ENCODE assay signal across 1 cellular context in the genomic region with DNA sequence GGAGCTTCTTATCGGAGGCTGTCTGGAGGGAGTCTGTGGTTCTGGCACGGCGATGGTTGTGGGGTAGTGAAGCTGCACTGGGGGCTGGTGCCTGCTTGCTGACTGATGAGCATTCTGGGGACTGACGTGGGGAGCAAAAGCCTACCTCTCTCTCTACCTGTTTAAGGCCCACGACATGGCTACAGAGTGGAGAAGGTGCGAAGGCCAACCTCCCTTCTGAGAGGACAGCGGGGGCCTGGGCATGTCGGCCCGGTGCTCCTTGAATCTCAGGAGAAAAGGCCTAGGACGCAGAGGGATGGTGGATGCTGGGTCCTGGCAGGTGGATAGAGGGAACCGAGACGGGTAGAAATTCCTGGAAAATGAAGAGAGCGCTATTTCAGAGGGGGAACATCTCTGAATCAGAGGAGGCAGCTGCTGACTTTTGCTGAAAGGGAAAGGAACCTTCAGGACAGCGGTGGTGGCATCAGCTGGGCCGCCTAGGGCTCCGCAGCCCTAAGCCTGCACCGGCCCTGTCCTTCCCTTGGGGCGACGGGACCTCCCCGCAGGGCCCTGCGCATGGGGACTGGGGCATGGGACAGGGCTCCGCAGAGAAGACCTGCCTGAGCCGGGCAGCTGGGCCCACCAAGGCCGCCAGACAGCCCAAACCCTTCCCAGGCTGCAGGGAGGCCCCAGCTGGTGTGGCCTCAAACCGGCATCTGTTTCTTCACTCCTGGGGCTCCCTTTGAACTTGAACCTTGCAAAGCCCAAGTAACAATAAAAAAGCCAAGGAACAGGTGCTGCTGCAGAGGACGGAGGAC.
TF ChIP-seq lines count a peak whose summit lies in the region.

No MANE protein-coding gene starts in this region.

TF ChIP-seq in K562, 482 proteins besides CTCF, POLR2A, EP300 and RAD21:
- TF ChIP-seq, protein P1, sequence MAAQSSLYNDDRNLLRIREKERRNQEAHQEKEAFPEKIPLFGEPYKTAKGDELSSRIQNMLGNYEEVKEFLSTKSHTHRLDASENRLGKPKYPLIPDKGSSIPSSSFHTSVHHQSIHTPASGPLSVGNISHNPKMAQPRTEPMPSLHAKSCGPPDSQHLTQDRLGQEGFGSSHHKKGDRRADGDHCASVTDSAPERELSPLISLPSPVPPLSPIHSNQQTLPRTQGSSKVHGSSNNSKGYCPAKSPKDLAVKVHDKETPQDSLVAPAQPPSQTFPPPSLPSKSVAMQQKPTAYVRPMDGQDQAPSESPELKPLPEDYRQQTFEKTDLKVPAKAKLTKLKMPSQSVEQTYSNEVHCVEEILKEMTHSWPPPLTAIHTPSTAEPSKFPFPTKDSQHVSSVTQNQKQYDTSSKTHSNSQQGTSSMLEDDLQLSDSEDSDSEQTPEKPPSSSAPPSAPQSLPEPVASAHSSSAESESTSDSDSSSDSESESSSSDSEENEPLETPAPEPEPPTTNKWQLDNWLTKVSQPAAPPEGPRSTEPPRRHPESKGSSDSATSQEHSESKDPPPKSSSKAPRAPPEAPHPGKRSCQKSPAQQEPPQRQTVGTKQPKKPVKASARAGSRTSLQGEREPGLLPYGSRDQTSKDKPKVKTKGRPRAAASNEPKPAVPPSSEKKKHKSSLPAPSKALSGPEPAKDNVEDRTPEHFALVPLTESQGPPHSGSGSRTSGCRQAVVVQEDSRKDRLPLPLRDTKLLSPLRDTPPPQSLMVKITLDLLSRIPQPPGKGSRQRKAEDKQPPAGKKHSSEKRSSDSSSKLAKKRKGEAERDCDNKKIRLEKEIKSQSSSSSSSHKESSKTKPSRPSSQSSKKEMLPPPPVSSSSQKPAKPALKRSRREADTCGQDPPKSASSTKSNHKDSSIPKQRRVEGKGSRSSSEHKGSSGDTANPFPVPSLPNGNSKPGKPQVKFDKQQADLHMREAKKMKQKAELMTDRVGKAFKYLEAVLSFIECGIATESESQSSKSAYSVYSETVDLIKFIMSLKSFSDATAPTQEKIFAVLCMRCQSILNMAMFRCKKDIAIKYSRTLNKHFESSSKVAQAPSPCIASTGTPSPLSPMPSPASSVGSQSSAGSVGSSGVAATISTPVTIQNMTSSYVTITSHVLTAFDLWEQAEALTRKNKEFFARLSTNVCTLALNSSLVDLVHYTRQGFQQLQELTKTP (IDR thresholded peaks at IDR 0.05; ENCODE audit: low read depth in 1 of 2, partially characterized antibody in 2 of 2): no peak
- no peak for TF ChIP-seq CBFA2T2 (conservative IDR thresholded peaks at IDR 0.05)
- TF ChIP-seq ZNF224 (CRISPR knock-in tag; IDR thresholded peaks at IDR 0.05): no peak
- TF ChIP-seq MTA1 (IDR thresholded peaks at IDR 0.05; ENCODE audit: borderline replicate concordance): no peak
- TF ChIP-seq XRCC5 (IDR thresholded peaks at IDR 0.05; ENCODE audit: low read depth, low read length): no peak
- no peak for TF ChIP-seq MEIS2 (IDR thresholded peaks at IDR 0.05; ENCODE audit: partially characterized antibody)
- no peak for TF ChIP-seq SIN3B (IDR thresholded peaks at IDR 0.05; ENCODE audit: low read depth)
- TF ChIP-seq, protein P2, sequence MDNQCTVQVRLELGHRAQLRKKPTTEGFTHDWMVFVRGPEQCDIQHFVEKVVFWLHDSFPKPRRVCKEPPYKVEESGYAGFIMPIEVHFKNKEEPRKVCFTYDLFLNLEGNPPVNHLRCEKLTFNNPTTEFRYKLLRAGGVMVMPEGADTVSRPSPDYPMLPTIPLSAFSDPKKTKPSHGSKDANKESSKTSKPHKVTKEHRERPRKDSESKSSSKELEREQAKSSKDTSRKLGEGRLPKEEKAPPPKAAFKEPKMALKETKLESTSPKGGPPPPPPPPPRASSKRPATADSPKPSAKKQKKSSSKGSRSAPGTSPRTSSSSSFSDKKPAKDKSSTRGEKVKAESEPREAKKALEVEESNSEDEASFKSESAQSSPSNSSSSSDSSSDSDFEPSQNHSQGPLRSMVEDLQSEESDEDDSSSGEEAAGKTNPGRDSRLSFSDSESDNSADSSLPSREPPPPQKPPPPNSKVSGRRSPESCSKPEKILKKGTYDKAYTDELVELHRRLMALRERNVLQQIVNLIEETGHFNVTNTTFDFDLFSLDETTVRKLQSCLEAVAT (IDR thresholded peaks at IDR 0.05): no peak
- no peak for TF ChIP-seq FOXA3 (CRISPR knock-in tag; conservative IDR thresholded peaks at IDR 0.05 in 1 of 2, IDR thresholded peaks at IDR 0.05 in 1 of 2)
- no peak for TF ChIP-seq LEF1 (IDR thresholded peaks at IDR 0.05)
- no peak for TF ChIP-seq TARDBP (IDR thresholded peaks at IDR 0.05)
- no peak for TF ChIP-seq NFE2 (IDR thresholded peaks at IDR 0.05; ENCODE audit: low read depth)
- TF ChIP-seq ASH1L (IDR thresholded peaks at IDR 0.05; ENCODE audit: borderline replicate concordance, low read depth, partially characterized antibody): no peak
- TF ChIP-seq TOE1 (IDR thresholded peaks at IDR 0.05; ENCODE audit: borderline replicate concordance): no peak
- no peak for TF ChIP-seq TOE1 (CRISPR knock-in tag; IDR thresholded peaks at IDR 0.05; ENCODE audit: borderline replicate concordance, low read depth)
- no peak for TF ChIP-seq CHD2 (IDR thresholded peaks at IDR 0.05; ENCODE audit: low read depth, low read length)
- no peak for TF ChIP-seq ZNF133 (CRISPR knock-in tag; IDR thresholded peaks at IDR 0.05)
- no peak for TF ChIP-seq DMBX1 (CRISPR knock-in tag; IDR thresholded peaks at IDR 0.05; ENCODE audit: borderline replicate concordance)
- TF ChIP-seq, protein P3, sequence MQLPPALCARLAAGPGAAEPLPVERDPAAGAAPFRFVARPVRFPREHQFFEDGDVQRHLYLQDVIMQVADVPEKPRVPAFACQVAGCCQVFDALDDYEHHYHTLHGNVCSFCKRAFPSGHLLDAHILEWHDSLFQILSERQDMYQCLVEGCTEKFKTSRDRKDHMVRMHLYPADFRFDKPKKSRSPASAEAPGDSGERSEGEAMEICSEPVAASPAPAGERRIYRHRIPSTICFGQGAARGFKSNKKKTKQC (CRISPR knock-in tag; IDR thresholded peaks at IDR 0.05): no peak
- TF ChIP-seq SREBF2 (CRISPR knock-in tag; IDR thresholded peaks at IDR 0.05): no peak
TF ChIP-seq in K562: peak in this region for 0.
